Comparison of ENCODE assay signal across 9 cellular contexts in genomic region chr6:144334150-144334708, GRCh38. TPM values are rescaled to one million over a fixed set of nuclear protein-coding genes. Genes with fewer than 3 reads are reported as not detected.
DNase-seq lines count a peak whose midpoint lies in the region; ATAC-seq and TF ChIP-seq lines count a peak whose summit lies in the region.
"Had no signal": no experiment of that assay in that cellular context is flagged by ENCODE, and none has a peak within 500 bp of the region (broad histone marks: within the 10 kb centered on the region; RNA-seq: fewer than 3 reads in every experiment).

No MANE protein-coding gene starts in this region.

- DNase-seq in NCI-H2029 (lab: John Stamatoyannopoulos, UW): peak; percentile 45
- no peak for DNase-seq in NCI-H2029 treated with DMSO at 0.1 percent for 48 hours (lab: John Stamatoyannopoulos, UW)
- peak; percentile 52 for DNase-seq in activated B cell treated with CpG ODN at 0.5 μM for 24 hours
- peak; percentile 91 for DNase-seq in esophagus muscularis mucosa (ENCODE audit: extremely low spot score)
- DNase-seq in stimulated activated CD8-positive, alpha-beta memory T cell treated with anti-CD3 and anti-CD28 coated beads, Interleukin-7, amount 100 ng/mL, for 4 hours (ENCODE audit: low read depth in 2 of 2): peak; percentile 75 to 77
- DNase-seq in NCI-H1436 (lab: John Stamatoyannopoulos, UW): no peak
- no peak for DNase-seq in occipital lobe (lab: John Stamatoyannopoulos, UW)

- no peaks in the 10 kb centered on the region for H3K9me3 ChIP-seq in esophagus muscularis mucosa

- H3K27me3 Mint-ChIP-seq in activated B cell treated with CpG ODN at 0.5 μM for 24 hours: no peaks in the 10 kb centered on the region

- H3K4me3 Mint-ChIP-seq in activated B cell treated with CpG ODN at 0.5 μM for 24 hours: peak overlapping the region; percentile 78

- peaks cover 71% of the 10 kb centered on the region for H3K4me1 Mint-ChIP-seq in activated B cell treated with CpG ODN at 0.5 μM for 24 hours

- TF ChIP-seq POLR2A in esophagus muscularis mucosa (IDR thresholded peaks at IDR 0.05; ENCODE audit: low read depth): no peak

- intact Hi-C loops in activated B cell treated with CpG ODN at 0.5 μM for 24 hours (cut with micrococcal nuclease) (loop anchor here (1.0 to 2.0 kb wide), 8 partner anchors 10 to 269 kb away; partner anchors contain the start of genes SF3B5 and STX11), esophagus muscularis mucosa (cut with DNase I) (no loop called here)

- no peak overlapping the region for H3K27ac ChIP-seq in esophagus muscularis mucosa (replicated peaks in 1 of 4)
- H3K27ac ChIP-seq: 22Rv1 had no signal

- H3K36me3 ChIP-seq in esophagus muscularis mucosa: no peaks in the 10 kb centered on the region

- peaks cover 53 to 65% (median 56%) of the 10 kb centered on the region in 4 donors for H3K4me1 ChIP-seq in esophagus muscularis mucosa

- WGBS in esophagus muscularis mucosa: 70% methylated on average over 12 of the region's 12 CpGs

- TF ChIP-seq EP300 in esophagus muscularis mucosa (IDR thresholded peaks at IDR 0.05): no peak

- peak overlapping the region in 1 of 4 donors; percentile 13 for H3K4me3 ChIP-seq in esophagus muscularis mucosa

- ATAC-seq in HG03196 (IDR thresholded peaks at IDR 0.05; ENCODE audit: unreplicated experiment) (peak; percentile 72), activated B cell treated with CpG ODN at 0.5 μM for 24 hours (ENCODE audit: low read depth) (peak; percentile 76)

- POLR2A ChIA-PET in activated B cell treated with CpG ODN at 0.5 μM for 24 hours (lab: Charles Lee): interaction anchor here (0.8 to 2.9 kb wide), 7 partner anchors 10 to 238 kb away, joined by 3 to 16 read pairs (median 3); partner anchors contain the start of gene SF3B5

- no peaks in the 10 kb centered on the region for H3K27me3 ChIP-seq in esophagus muscularis mucosa

- H3K36me3 Mint-ChIP-seq in activated B cell treated with CpG ODN at 0.5 μM for 24 hours (ENCODE audit: low read depth): no peaks in the 10 kb centered on the region

- TF ChIP-seq CTCF in activated B cell treated with CpG ODN at 0.5 μM for 24 hours (IDR thresholded peaks at IDR 0.05) (no peak), esophagus muscularis mucosa (IDR thresholded peaks at IDR 0.05) (no peak)

- H3K9me3 Mint-ChIP-seq in activated B cell treated with CpG ODN at 0.5 μM for 24 hours: no peaks in the 10 kb centered on the region

- CTCF ChIA-PET in activated B cell treated with CpG ODN at 0.5 μM for 24 hours (lab: Charles Lee): interaction anchor here (1.3 kb wide), 1 partner anchor 9 kb away, joined by 3 read pairs; no protein-coding TSS in a partner anchor

- H3K27ac Mint-ChIP-seq in activated B cell treated with CpG ODN at 0.5 μM for 24 hours: peak overlapping the region; percentile 88

RNA-seq across cellular contexts. Expression of gene UTRN, which starts 49.1 kb away (rescaled TPM):
- total RNA-seq in activated B cell treated with CpG ODN at 0.5 μM for 24 hours (52.2 and 53.5 TPM in 2 replicates), esophagus muscularis mucosa (100 to 1,000 TPM in 3 of 4 donors, 10 to 100 TPM in 1; 98.6 to 112 (median 102) TPM), occipital lobe (36.0 TPM)

Comparison
In these comparisons a context has a peak if more than half of its experiments do, and no peak if none do; other contexts are left out.
1. DNase-seq: peak in NCI-H2029 (single experiment), activated B cell treated with CpG ODN at 0.5 μM for 24 hours (single experiment), esophagus muscularis mucosa (single experiment) and stimulated activated CD8-positive, alpha-beta memory T cell treated with anti-CD3 and anti-CD28 coated beads, Interleukin-7, amount 100 ng/mL, for 4 hours (2 of 2); none in NCI-H2029 treated with DMSO at 0.1 percent for 48 hours (single experiment), NCI-H1436 (single experiment) and occipital lobe (single experiment).